1 cellular context compared by ENCODE assay signal in the genomic region with DNA sequence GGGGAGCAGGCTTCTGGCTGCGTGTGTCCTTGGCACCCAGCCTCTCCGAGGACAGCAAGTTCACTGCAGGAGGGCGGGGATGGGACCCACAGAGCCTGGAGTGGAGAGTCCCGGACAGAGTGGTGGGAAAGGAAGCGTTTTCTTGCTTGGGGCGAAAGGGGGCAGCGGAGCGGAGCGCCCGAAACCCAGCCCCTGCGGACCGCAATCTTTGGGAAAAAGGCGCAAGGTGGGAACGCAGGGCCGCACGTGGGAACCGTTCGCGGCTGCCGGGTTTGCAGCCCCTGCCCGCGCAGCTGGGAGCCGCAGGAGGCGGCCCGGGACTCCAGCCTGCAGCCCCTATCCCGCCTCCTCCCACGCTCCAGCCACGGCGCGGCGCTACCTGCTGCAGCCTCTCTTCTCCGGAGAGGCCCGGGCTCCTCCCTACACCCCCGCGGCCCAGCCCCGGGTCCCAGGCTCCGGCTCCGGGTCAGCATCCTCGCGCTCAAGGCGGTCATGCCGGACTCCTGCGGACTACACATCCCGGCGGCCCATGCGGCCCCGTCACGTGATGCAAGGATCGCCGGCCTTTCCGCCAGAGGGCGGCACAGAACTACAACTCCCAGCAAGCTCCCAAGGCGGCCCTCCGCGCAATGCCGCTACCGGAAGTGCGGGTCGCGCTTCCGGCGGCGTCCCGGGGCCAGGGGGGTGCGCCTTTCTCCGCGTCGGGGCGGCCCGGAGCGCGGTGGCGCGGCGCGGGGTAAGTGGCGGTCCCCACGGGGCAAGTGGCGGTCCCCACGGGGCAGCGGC.
TF ChIP-seq lines count a peak whose summit lies in the region.

NTHL1 (minus strand) TSS at position 505 of the 786 bp plus-strand sequence; CDS start at position 494, 11 bp downstream.
TSC2 (plus strand) TSS at position 656 of the 786 bp plus-strand sequence. CDS start 631 bp downstream, outside the sequence.

TF ChIP-seq in HepG2, 621 proteins besides CTCF, POLR2A, EP300 and RAD21 (continued from another document and continues in another):
- TF ChIP-seq, protein P1, sequence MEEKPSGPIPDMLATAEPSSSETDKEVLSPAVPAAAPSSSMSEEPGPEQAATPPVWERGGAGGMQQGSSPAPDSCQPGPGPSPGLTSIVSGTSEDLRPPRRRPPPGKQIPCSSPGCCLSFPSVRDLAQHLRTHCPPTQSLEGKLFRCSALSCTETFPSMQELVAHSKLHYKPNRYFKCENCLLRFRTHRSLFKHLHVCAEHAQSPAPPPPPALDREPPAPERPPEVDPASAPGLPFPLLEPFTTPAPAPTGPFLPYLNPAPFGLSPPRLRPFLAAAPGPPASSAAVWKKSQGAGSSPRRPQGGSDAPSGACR (CRISPR knock-in tag; IDR thresholded peaks at IDR 0.05) = no peak
- TF ChIP-seq ZNF790 (CRISPR knock-in tag; IDR thresholded peaks at IDR 0.05; ENCODE audit: borderline replicate concordance) (peak; percentile 70; the same call in 1 of the 2 replicates), DMAP1 (CRISPR knock-in tag; IDR thresholded peaks at IDR 0.05) (peak; percentile 75; the same call in 1 of the 2 replicates), NR2C2 (CRISPR knock-in tag; IDR thresholded peaks at IDR 0.05; ENCODE audit: borderline replicate concordance) (peak; percentile 95), ZNF256 (CRISPR knock-in tag; conservative IDR thresholded peaks at IDR 0.05) (no peak), ATF2 (CRISPR knock-in tag; IDR thresholded peaks at IDR 0.05) (no peak), RCOR2 (CRISPR knock-in tag; IDR thresholded peaks at IDR 0.05) (0 out of 2 replicates have a peak, but pooled peaks have one; percentile 45), UBTF (CRISPR knock-in tag; IDR thresholded peaks at IDR 0.05) (peak; percentile 90), PRDM4 (CRISPR knock-in tag; IDR thresholded peaks at IDR 0.05; ENCODE audit: borderline replicate concordance) (no peak), ZFP62 (CRISPR knock-in tag; IDR thresholded peaks at IDR 0.05) (no peak), NFE2L2 (IDR thresholded peaks at IDR 0.05; ENCODE audit: low read length) (no peak), ZNF777 (CRISPR knock-in tag; IDR thresholded peaks at IDR 0.05) (peak; percentile 82), TBX2 (CRISPR knock-in tag; IDR thresholded peaks at IDR 0.05; ENCODE audit: borderline replicate concordance) (peak; percentile 51; the same call in 1 of the 2 replicates), ZNF564 (CRISPR knock-in tag; IDR thresholded peaks at IDR 0.05) (no peak), HMGA1 (CRISPR knock-in tag; conservative IDR thresholded peaks at IDR 0.05) (no peak), CENPT (CRISPR knock-in tag; IDR thresholded peaks at IDR 0.05; ENCODE audit: low read depth) (no peak), SMARCC2 (IDR thresholded peaks at IDR 0.05) (no peak), ZNF350 (CRISPR knock-in tag; IDR thresholded peaks at IDR 0.05; ENCODE audit: borderline replicate concordance, low read depth) (peak; percentile 49), AGO2 (optimal IDR thresholded peaks at IDR 0.05; ENCODE audit: low read depth, low read length) (peak; percentile 37), TBX3 (IDR thresholded peaks at IDR 0.05; ENCODE audit: borderline replicate concordance) (no peak), ZNF558 (CRISPR knock-in tag; IDR thresholded peaks at IDR 0.05; ENCODE audit: borderline replicate concordance) (no peak), ZNF280B (CRISPR knock-in tag; IDR thresholded peaks at IDR 0.05; ENCODE audit: borderline replicate concordance) (peak; percentile 48; the same call in 1 of the 2 replicates), ZMAT3 (CRISPR knock-in tag; conservative IDR thresholded peaks at IDR 0.05) (no peak), SAFB2 (CRISPR knock-in tag; IDR thresholded peaks at IDR 0.05; ENCODE audit: borderline replicate concordance, low read depth) (no peak), PBX3 (CRISPR knock-in tag; IDR thresholded peaks at IDR 0.05; ENCODE audit: borderline replicate concordance) (no peak), ZNF468 (CRISPR knock-in tag; IDR thresholded peaks at IDR 0.05) (no peak), GATA4 (IDR thresholded peaks at IDR 0.05; ENCODE audit: borderline replicate concordance, low read depth) (no peak), MAFK (conservative IDR thresholded peaks at IDR 0.05 in 1 of 2, IDR thresholded peaks at IDR 0.05 in 1 of 2; ENCODE audit: low read length in 2 of 2) (no peak), MEIS1 (CRISPR knock-in tag; IDR thresholded peaks at IDR 0.05; ENCODE audit: borderline replicate concordance) (no peak; the same call in 1 of the 2 replicates), CEBPB (IDR thresholded peaks at IDR 0.05; ENCODE audit: borderline replicate concordance, low read depth, low read length) (no peak), ZNF460 (CRISPR knock-in tag; IDR thresholded peaks at IDR 0.05; ENCODE audit: borderline replicate concordance) (no peak), ZNF589 (CRISPR knock-in tag; conservative IDR thresholded peaks at IDR 0.05) (peak; percentile 44; the same call in 1 of the 2 replicates), TFDP1 (CRISPR knock-in tag; IDR thresholded peaks at IDR 0.05; ENCODE audit: borderline replicate concordance) (peak; percentile 40; the same call in 1 of the 2 replicates), ZFP36 (IDR thresholded peaks at IDR 0.05; ENCODE audit: borderline replicate concordance, low read depth, low read length, partially characterized antibody) (no peak), KDM2A (CRISPR knock-in tag; IDR thresholded peaks at IDR 0.05; ENCODE audit: borderline replicate concordance, low read depth) (peak; percentile 74; the same call in 1 of the 2 replicates), FOXP1 (IDR thresholded peaks at IDR 0.05) (no peak), FOXP1 (CRISPR knock-in tag; IDR thresholded peaks at IDR 0.05) (no peak), NONO (IDR thresholded peaks at IDR 0.05) (no peak), NONO (CRISPR knock-in tag; conservative IDR thresholded peaks at IDR 0.05) (peak; percentile 68), KLF9 (CRISPR knock-in tag; IDR thresholded peaks at IDR 0.05; ENCODE audit: low read depth) (no peak), PAF1 (CRISPR knock-in tag; IDR thresholded peaks at IDR 0.05) (no peak)
- TF ChIP-seq, protein P2, sequence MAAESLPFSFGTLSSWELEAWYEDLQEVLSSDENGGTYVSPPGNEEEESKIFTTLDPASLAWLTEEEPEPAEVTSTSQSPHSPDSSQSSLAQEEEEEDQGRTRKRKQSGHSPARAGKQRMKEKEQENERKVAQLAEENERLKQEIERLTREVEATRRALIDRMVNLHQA (CRISPR knock-in tag; IDR thresholded peaks at IDR 0.05) = no peak
- TF ChIP-seq, protein P3, sequence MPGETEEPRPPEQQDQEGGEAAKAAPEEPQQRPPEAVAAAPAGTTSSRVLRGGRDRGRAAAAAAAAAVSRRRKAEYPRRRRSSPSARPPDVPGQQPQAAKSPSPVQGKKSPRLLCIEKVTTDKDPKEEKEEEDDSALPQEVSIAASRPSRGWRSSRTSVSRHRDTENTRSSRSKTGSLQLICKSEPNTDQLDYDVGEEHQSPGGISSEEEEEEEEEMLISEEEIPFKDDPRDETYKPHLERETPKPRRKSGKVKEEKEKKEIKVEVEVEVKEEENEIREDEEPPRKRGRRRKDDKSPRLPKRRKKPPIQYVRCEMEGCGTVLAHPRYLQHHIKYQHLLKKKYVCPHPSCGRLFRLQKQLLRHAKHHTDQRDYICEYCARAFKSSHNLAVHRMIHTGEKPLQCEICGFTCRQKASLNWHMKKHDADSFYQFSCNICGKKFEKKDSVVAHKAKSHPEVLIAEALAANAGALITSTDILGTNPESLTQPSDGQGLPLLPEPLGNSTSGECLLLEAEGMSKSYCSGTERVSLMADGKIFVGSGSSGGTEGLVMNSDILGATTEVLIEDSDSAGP (CRISPR knock-in tag; IDR thresholded peaks at IDR 0.05; ENCODE audit: borderline replicate concordance) = peak; percentile 69; the same call in 1 of the 2 replicates
- TF ChIP-seq, protein P4, sequence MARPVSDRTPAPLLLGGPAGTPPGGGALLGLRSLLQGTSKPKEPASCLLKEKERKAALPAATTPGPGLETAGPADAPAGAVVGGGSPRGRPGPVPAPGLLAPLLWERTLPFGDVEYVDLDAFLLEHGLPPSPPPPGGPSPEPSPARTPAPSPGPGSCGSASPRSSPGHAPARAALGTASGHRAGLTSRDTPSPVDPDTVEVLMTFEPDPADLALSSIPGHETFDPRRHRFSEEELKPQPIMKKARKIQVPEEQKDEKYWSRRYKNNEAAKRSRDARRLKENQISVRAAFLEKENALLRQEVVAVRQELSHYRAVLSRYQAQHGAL (CRISPR knock-in tag; IDR thresholded peaks at IDR 0.05; ENCODE audit: not compliant biosample characterization) = no peak
- TF ChIP-seq, protein P5, sequence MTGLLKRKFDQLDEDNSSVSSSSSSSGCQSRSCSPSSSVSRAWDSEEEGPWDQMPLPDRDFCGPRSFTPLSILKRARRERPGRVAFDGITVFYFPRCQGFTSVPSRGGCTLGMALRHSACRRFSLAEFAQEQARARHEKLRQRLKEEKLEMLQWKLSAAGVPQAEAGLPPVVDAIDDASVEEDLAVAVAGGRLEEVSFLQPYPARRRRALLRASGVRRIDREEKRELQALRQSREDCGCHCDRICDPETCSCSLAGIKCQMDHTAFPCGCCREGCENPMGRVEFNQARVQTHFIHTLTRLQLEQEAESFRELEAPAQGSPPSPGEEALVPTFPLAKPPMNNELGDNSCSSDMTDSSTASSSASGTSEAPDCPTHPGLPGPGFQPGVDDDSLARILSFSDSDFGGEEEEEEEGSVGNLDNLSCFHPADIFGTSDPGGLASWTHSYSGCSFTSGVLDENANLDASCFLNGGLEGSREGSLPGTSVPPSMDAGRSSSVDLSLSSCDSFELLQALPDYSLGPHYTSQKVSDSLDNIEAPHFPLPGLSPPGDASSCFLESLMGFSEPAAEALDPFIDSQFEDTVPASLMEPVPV (CRISPR knock-in tag; IDR thresholded peaks at IDR 0.05) = peak; percentile 56; the same call in 1 of the 2 replicates
